In the genomic region with DNA sequence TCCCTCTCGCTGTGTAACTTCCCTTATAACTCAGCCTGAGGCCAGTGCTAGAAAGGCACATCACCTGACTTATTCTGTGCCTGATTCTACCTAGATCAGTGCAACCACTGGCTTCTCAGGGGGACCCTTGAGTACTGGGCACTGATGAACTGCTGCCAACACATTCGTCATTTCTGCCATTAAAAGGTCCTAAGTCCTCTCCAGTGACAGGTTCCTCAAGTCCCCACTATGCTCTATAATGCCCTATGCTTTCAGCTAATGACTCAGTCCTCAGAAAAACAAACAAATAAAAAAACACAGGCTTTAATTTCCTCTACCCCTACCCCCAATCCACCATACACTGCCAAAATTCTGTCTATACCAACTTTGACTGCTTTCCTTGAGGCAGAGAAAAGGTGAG, we compare ENCODE assay signal across 1 cellular context. TPM values are rescaled to one million over a fixed set of nuclear protein-coding genes. Genes with fewer than 3 reads are reported as not detected.
"Had no signal": no experiment of that assay in that cellular context is flagged by ENCODE, and none has a peak within 500 bp of the region (broad histone marks: within the 10 kb centered on the region; RNA-seq: fewer than 3 reads in every experiment).

No MANE protein-coding gene starts in this region.

RNA-seq across cellular contexts. Expression of gene CLEC18C, which starts 49.6 kb away (rescaled TPM):
- total RNA-seq: ascending aorta had no signal
